In the genomic region with DNA sequence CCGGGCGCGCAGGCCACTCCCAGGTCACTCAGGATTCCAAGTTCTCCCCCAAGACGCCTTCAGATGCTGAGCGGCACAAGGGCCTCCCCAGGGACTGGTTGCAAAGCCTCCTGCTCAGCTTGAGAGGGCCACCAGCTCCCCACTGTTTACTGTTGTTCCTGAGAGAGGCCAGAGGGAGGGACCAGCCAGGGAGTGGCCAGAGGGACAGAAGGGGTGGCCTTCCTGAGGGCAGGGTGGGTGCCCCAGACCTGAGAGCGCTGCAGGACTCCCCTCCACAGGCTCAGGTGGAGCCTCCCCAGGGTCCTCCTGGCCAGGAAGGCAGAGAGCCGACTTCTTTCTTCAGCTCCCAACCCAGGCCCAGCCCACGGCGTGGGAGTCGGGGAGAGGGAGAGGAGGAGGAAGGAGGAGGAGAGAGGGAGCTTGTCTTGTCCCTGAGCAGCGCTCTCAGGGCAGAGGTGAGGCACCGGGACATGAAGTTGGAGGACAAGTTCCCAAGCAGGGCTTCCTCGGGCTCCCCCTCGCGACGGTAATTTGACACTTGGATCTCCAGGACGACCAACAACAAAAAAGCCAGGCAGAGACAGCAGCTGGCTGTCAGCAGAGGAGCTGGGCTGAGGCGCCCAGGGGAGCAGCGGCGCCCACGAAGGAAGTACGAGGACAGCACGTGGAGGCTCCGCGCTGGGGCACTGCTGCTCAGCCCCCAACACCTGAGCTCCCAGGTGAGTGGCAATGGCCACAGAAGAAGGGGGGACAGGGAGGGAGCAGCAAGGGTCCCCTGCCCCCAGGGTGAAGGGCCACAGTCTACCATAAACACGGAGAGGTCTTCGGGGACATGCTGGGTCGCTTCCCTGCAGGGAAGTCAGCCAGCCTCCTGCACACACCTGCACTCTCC, we compare ENCODE assay signal across 8 cellular contexts. TPM values are rescaled to one million over a fixed set of nuclear protein-coding genes. Genes with fewer than 3 reads are reported as not detected.
DNase-seq lines count a peak whose midpoint lies in the region; ATAC-seq and TF ChIP-seq lines count a peak whose summit lies in the region.

No MANE protein-coding gene starts in this region.

- peak overlapping the region in 1 of 7 donors; percentile 76 for H3K27ac Mint-ChIP-seq in CD14-positive monocyte

- TF ChIP-seq CTCF in CD14-positive monocyte (IDR thresholded peaks at IDR 0.05) = no peak

- peaks cover 2 to 8% (median 4%) of the 10 kb centered on the region in 3 donors for H3K27me3 Mint-ChIP-seq in CD14-positive monocyte (ENCODE audit: low read depth in 3 of 3)

- H3K4me1 ChIP-seq in esophagus (ENCODE audit: control insufficient read depth in 2 of 2, insufficient read depth in 2 of 2, low read length in 1 of 2) = peaks cover 10 to 13% of the 10 kb centered on the region in 2 donors

- H3K9me3 ChIP-seq in esophagus (ENCODE audit: control insufficient read depth in 2 of 2, insufficient read depth in 1 of 2, low read depth in 1 of 2, low read length in 1 of 2) = no peaks in the 10 kb centered on the region

- peaks cover 12 to 13% of the 10 kb centered on the region in 2 donors for H3K36me3 Mint-ChIP-seq in CD14-positive monocyte

- peak overlapping the region; percentile 7 to 24 for H3K4me3 ChIP-seq in esophagus (ENCODE audit: low read depth in 1 of 2, low read length in 2 of 2)

- peak overlapping the region; percentile 84 to 89 for H3K27ac ChIP-seq in esophagus (ENCODE audit: low read depth in 2 of 2, low read length in 1 of 2)

- no peaks in the 10 kb centered on the region for H3K27me3 ChIP-seq in esophagus (ENCODE audit: control insufficient read depth in 1 of 2, insufficient read depth in 2 of 2, low read length in 2 of 2)

- peaks cover 0 to 2% (median 0%) of the 10 kb centered on the region in 7 donors for H3K9me3 Mint-ChIP-seq in CD14-positive monocyte

- intact Hi-C loops in CD14-positive monocyte (cut with micrococcal nuclease) = loop anchor here (1.0 to 5.0 kb wide), 3 partner anchors 39 to 117 kb away; no protein-coding TSS in a partner anchor

- no peak for ATAC-seq in GM21381 (IDR thresholded peaks at IDR 0.05; ENCODE audit: unreplicated experiment)

- peaks cover 11% of the 10 kb centered on the region for H3K4me1 Mint-ChIP-seq in CD14-positive monocyte

- DNase-seq in CD14-positive monocyte (ENCODE audit: low spot score) = peak; percentile 49
- DNase-seq in HS-5 (ENCODE audit: low read depth) = peak; percentile 41
- peak; percentile 55 for DNase-seq in NCI-H82 treated with DMSO at 0.1 percent for 48 hours (lab: John Stamatoyannopoulos, UW; ENCODE audit: unreplicated experiment)
- DNase-seq in activated T-cell treated with anti-CD3 and anti-CD28 coated beads for 24 hours (ENCODE audit: low read depth) = peak; percentile 35
- DNase-seq in mucosa of gallbladder (ENCODE audit: low spot score) = peak; percentile 94
- DNase-seq in stimulated activated naive CD4-positive, alpha-beta T cell treated with Interleukin-2 at 50 U/mL for 16 hours (lab: John Stamatoyannopoulos, UW) = peak; percentile 27

- H3K36me3 ChIP-seq in esophagus (ENCODE audit: control insufficient read depth in 2 of 2, insufficient read depth in 2 of 2, low read length in 1 of 2) = peaks cover 0 to 15% of the 10 kb centered on the region in 2 donors

- WGBS in esophagus, 2 donors = 14 to 15% methylated on average over 28 of the region's 28 CpGs

- no peak overlapping the region for H3K4me3 Mint-ChIP-seq in CD14-positive monocyte

RNA-seq across cellular contexts. Expression of a gene that starts 0.5 kb away (rescaled TPM):
- polyA plus RNA-seq in CD14-positive monocyte (under 1 TPM; 0.15 to 0.43 TPM), esophagus (10 to 100 TPM; 33.9 to 37.3 TPM)
- total RNA-seq in mucosa of gallbladder = 15.5 TPM

RNA-seq across cellular contexts. Expression of a gene that starts 33.2 kb away (rescaled TPM):
- polyA plus RNA-seq in CD14-positive monocyte (1 to 10 TPM; 3.1 to 4.4 TPM), esophagus (100 to 1,000 TPM in 1 of 2 donors, 10 to 100 TPM in 1; 46.9 to 136 TPM)
- 110 TPM for total RNA-seq in mucosa of gallbladder

RNA-seq across cellular contexts. Expression of a gene that starts 33.4 kb away (rescaled TPM):
- polyA plus RNA-seq in CD14-positive monocyte (10 to 100 TPM; 43.8 to 61.6 TPM), esophagus (10 to 100 TPM; 63.4 to 68.4 TPM)
- total RNA-seq in mucosa of gallbladder = 65.4 TPM

RNA-seq across cellular contexts. Expression of a gene that starts 46.1 kb away (rescaled TPM):
- polyA plus RNA-seq in CD14-positive monocyte (under 1 TPM; 0.17 to 0.62 TPM), esophagus (10 to 100 TPM; 27.8 to 89.5 TPM)
- total RNA-seq in mucosa of gallbladder = 434 TPM

Comparison
In these comparisons a context has a peak if more than half of its experiments do, and no peak if none do; other contexts are left out.
1. DNase-seq: peak in every context shown above with its lines; median percentile 94 in mucosa of gallbladder; 55 in NCI-H82 treated with DMSO at 0.1 percent for 48 hours; 49 in CD14-positive monocyte; 41 in HS-5; 35 in activated T-cell treated with anti-CD3 and anti-CD28 coated beads for 24 hours; 27 in stimulated activated naive CD4-positive, alpha-beta T cell treated with Interleukin-2 at 50 U/mL for 16 hours.
2. RNA of a gene that starts 0.5 kb away (polyA plus RNA-seq): 33.9 to 37.3 TPM in esophagus; 0.15 to 0.43 TPM in CD14-positive monocyte; every median in the first group is over 10 times any median in the second.
3. RNA of a gene that starts 33.2 kb away (polyA plus RNA-seq): 46.9 to 136 TPM in esophagus; 3.1 to 4.4 TPM in CD14-positive monocyte; every median in the first group is over 4 times any median in the second.